Comparison of ENCODE assay signal across 8 cellular contexts in genomic region chr1:39995973-39996393, GRCh38. TPM values are rescaled to one million over a fixed set of nuclear protein-coding genes. Genes with fewer than 3 reads are reported as not detected.
DNase-seq lines count a peak whose midpoint lies in the region; ATAC-seq and TF ChIP-seq lines count a peak whose summit lies in the region.

No MANE protein-coding gene starts in this region.

- no peaks in the 10 kb centered on the region for H3K27me3 ChIP-seq in esophagus squamous epithelium

- WGBS in esophagus squamous epithelium, 2 donors = 83% methylated on average over 1 of the region's 1 CpG; no CpG with 5 or more reads in 1 of the 2 donors

- peaks cover 0 to under 1% (median 0%) of the 10 kb centered on the region in 3 donors for H3K4me1 ChIP-seq in esophagus squamous epithelium

- H3K9me3 ChIP-seq in esophagus squamous epithelium = no peaks in the 10 kb centered on the region

- H3K36me3 ChIP-seq in esophagus squamous epithelium = no peaks in the 10 kb centered on the region

- H3K27me3 Mint-ChIP-seq in activated T-cell treated with anti-CD3 and anti-CD28 coated beads, Interleukin-2, amount 50 U/mL, for 4 hours (ENCODE audit: low read depth) = no peaks in the 10 kb centered on the region
- no peaks in the 10 kb centered on the region for H3K27me3 Mint-ChIP-seq in stimulated activated naive CD8-positive, alpha-beta T cell treated with anti-CD3 and anti-CD28 coated beads, Interleukin-15, amount 100 ng/mL, for 72 hours

- H3K4me3 ChIP-seq in esophagus squamous epithelium = no peak overlapping the region

- no peaks in the 10 kb centered on the region for H3K9me3 Mint-ChIP-seq in activated T-cell treated with anti-CD3 and anti-CD28 coated beads, Interleukin-2, amount 50 U/mL, for 4 hours
- no peaks in the 10 kb centered on the region for H3K9me3 Mint-ChIP-seq in stimulated activated naive CD8-positive, alpha-beta T cell treated with anti-CD3 and anti-CD28 coated beads, Interleukin-15, amount 100 ng/mL, for 72 hours

- DNase-seq in activated T-cell treated with anti-CD3 and anti-CD28 coated beads, Interleukin-2, amount 50 U/mL, for 4 hours = no peak
- DNase-seq in activated T-cell treated with anti-CD3 and anti-CD28 coated beads, Interleukin-2, amount 50 U/mL, for 1 hour = no peak
- DNase-seq in NOMO-1 treated with dmso at 0.1 percent for 144 hours (lab: John Stamatoyannopoulos, UW; ENCODE audit: unreplicated experiment) (peak; percentile 22), esophagus squamous epithelium (lab: John Stamatoyannopoulos, UW) (no peak), NCI-H187 treated with DMSO at 0.1 percent for 48 hours (lab: John Stamatoyannopoulos, UW) (no peak), HuH-7 (ENCODE audit: low spot score) (no peak)
- no peak for DNase-seq in stimulated activated naive CD8-positive, alpha-beta T cell treated with anti-CD3 and anti-CD28 coated beads, Interleukin-15, amount 100 ng/mL, for 72 hours

- H3K27ac Mint-ChIP-seq in stimulated activated naive CD8-positive, alpha-beta T cell treated with anti-CD3 and anti-CD28 coated beads, Interleukin-15, amount 100 ng/mL, for 72 hours = peak overlapping the region; percentile 12 to 44

- H3K4me1 Mint-ChIP-seq in activated T-cell treated with anti-CD3 and anti-CD28 coated beads, Interleukin-2, amount 50 U/mL, for 4 hours (ENCODE audit: low read depth) = peaks cover 14% of the 10 kb centered on the region
- H3K4me1 Mint-ChIP-seq in stimulated activated naive CD8-positive, alpha-beta T cell treated with anti-CD3 and anti-CD28 coated beads, Interleukin-15, amount 100 ng/mL, for 72 hours = peaks cover 16% of the 10 kb centered on the region

- H3K36me3 Mint-ChIP-seq in activated T-cell treated with anti-CD3 and anti-CD28 coated beads, Interleukin-2, amount 50 U/mL, for 4 hours (ENCODE audit: insufficient read depth) = no peaks in the 10 kb centered on the region

- H3K4me3 Mint-ChIP-seq in activated T-cell treated with anti-CD3 and anti-CD28 coated beads, Interleukin-2, amount 50 U/mL, for 4 hours = no peak overlapping the region
- no peak overlapping the region for H3K4me3 Mint-ChIP-seq in stimulated activated naive CD8-positive, alpha-beta T cell treated with anti-CD3 and anti-CD28 coated beads, Interleukin-15, amount 100 ng/mL, for 72 hours

- TF ChIP-seq CTCF in esophagus squamous epithelium (IDR thresholded peaks at IDR 0.05) = no peak

- TF ChIP-seq POLR2A in esophagus squamous epithelium (IDR thresholded peaks at IDR 0.05) = no peak

- no peak overlapping the region for H3K27ac ChIP-seq in esophagus squamous epithelium

- intact Hi-C loops in esophagus squamous epithelium (cut with DNase I) = no loop called here

- ATAC-seq in activated T-cell treated with anti-CD3 and anti-CD28 coated beads, Interleukin-2, amount 50 U/mL, for 4 hours = peak; percentile 62 to 66
- ATAC-seq in HG02588 (IDR thresholded peaks at IDR 0.05; ENCODE audit: unreplicated experiment) = peak; percentile 73
- peak; percentile 83 for ATAC-seq in stimulated activated naive CD8-positive, alpha-beta T cell treated with anti-CD3 and anti-CD28 coated beads, Interleukin-15, amount 100 ng/mL, for 72 hours

RNA-seq across cellular contexts. Expression of gene MFSD2A, which starts 41.0 kb away (rescaled TPM):
- total RNA-seq in activated T-cell treated with anti-CD3 and anti-CD28 coated beads, Interleukin-2, amount 50 U/mL, for 4 hours = 10 to 100 TPM; 31.0 to 35.6 (median 31.8) TPM
- total RNA-seq in esophagus squamous epithelium = 10 to 100 TPM; 20.4 to 49.1 (median 30.8) TPM

RNA-seq across cellular contexts. Expression of gene CAP1, which starts 44.5 kb away (rescaled TPM):
- 100 to 1,000 TPM; 349 to 426 (median 389) TPM for total RNA-seq in activated T-cell treated with anti-CD3 and anti-CD28 coated beads, Interleukin-2, amount 50 U/mL, for 4 hours
- total RNA-seq in esophagus squamous epithelium = 100 to 1,000 TPM; 157 to 282 (median 227) TPM
